In the genomic region with DNA sequence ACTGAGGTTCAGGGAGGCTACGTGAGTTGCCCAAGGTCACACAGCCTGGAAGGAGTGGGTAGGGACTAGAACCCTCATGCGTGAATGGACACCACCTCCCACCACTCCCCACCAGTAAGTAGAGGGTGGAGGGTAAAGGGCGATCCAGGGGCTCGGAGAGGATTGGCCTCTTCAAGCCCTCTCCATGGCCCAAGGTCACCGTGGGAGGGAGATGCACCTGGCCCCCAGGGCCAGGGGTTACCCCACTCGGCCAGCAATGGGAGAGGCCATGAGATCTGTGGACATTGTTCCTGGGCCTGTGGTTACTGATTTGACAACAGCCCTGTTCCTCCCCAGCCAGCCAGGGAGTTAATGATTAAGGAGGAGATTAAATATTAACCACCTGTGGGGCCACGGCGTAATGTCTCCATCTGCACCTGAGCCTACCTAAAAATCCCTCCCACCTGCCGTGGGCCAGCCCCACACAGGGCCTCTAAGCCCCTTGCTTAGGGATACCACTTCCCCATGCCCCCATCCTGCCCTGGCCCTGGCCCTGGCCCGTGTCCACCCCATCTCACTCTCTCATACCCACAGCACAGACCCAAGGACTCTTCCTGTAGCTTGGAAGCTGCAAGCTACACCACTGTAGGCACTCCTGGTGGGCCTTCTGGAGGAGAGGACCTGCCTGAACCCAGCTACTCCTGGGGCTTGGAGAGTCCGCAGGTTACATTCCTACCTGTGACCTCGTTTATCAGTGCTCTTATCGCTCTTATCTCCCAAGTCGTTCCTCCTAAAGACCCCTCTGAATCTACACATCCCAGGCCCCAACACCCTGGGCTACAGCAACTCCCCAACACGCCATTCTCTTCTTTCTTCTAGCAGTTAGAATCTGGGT, we compare ENCODE assay signal across 9 cellular contexts. TPM values are rescaled to one million over a fixed set of nuclear protein-coding genes. Genes with fewer than 3 reads are reported as not detected.
A peak's percentile ranks its signal among the peaks of the same experiment; 100 is the strongest.
DNase-seq lines count a peak whose midpoint lies in the region; ATAC-seq and TF ChIP-seq lines count a peak whose summit lies in the region.
"Had no signal": no experiment of that assay in that cellular context is flagged by ENCODE, and none has a peak within 500 bp of the region (broad histone marks: within the 10 kb centered on the region; RNA-seq: fewer than 3 reads in every experiment).

No MANE protein-coding gene starts in this region.

- peak overlapping the region; percentile 71 for H3K27ac ChIP-seq in VCaP

- no peak for DNase-seq in natural killer cell
- no peak for DNase-seq in cortex of kidney (lab: John Stamatoyannopoulos, UW)
- DNase-seq in GM19240 (ENCODE audit: insufficient read length, low spot score) = no peak
- no peak for DNase-seq in MCF 10A (ENCODE audit: unreplicated experiment)
- DNase-seq in HEK293T (ENCODE audit: extremely low spot score) = no peak
- DNase-seq: hippocampal formation had no signal

- peaks cover 38 to 67% of the 10 kb centered on the region in 2 donors for H3K4me1 Mint-ChIP-seq in natural killer cell
- H3K4me1 Mint-ChIP-seq in MCF 10A (ENCODE audit: insufficient read depth, unreplicated experiment) = peaks cover 8% of the 10 kb centered on the region

- intact Hi-C loops in natural killer cell (cut with micrococcal nuclease) (loop anchor here (2.0 kb wide), 1 partner anchor 57 kb away; no protein-coding TSS in a partner anchor), MCF 10A (cut with micrococcal nuclease) (no loop called here)

- H3K4me3 Mint-ChIP-seq in natural killer cell (peak overlapping the region; percentile 90), MCF 10A (ENCODE audit: unreplicated experiment) (no peak overlapping the region)

- no peak for TF ChIP-seq CTCF in VCaP (conservative IDR thresholded peaks at IDR 0.05)
- TF ChIP-seq CTCF in natural killer cell (IDR thresholded peaks at IDR 0.05) = no peak
- TF ChIP-seq CTCF in MCF 10A (IDR thresholded peaks at IDR 0.05; ENCODE audit: unreplicated experiment) = no peak

- H3K36me3 Mint-ChIP-seq in natural killer cell = no peaks in the 10 kb centered on the region
- H3K36me3 Mint-ChIP-seq in MCF 10A (ENCODE audit: insufficient read depth, unreplicated experiment) = no peaks in the 10 kb centered on the region

- BruUV-seq in MCF 10A (replicated peaks; lab: Mats Ljungman, UMichigan) = no TSS peak

- H3K9me3 Mint-ChIP-seq in natural killer cell (peaks cover 0 to 2% of the 10 kb centered on the region in 2 donors), MCF 10A (ENCODE audit: unreplicated experiment) (no peaks in the 10 kb centered on the region)

- H3K27ac Mint-ChIP-seq in natural killer cell (peak overlapping the region; percentile 95 to 97), MCF 10A (ENCODE audit: low read depth, unreplicated experiment) (no peak overlapping the region)

- H3K27me3 Mint-ChIP-seq in natural killer cell (ENCODE audit: low read depth in 2 of 2) = no peaks in the 10 kb centered on the region
- no peaks in the 10 kb centered on the region for H3K27me3 Mint-ChIP-seq in MCF 10A (ENCODE audit: insufficient read depth, unreplicated experiment)

- peak; percentile 70 for ATAC-seq in GM18517 (IDR thresholded peaks at IDR 0.05; ENCODE audit: unreplicated experiment)
- peak; percentile 30 for ATAC-seq in HG02610 (IDR thresholded peaks at IDR 0.05; ENCODE audit: unreplicated experiment)
- no peak for ATAC-seq in natural killer cell

- CTCF ChIA-PET in MCF 10A (lab: Yijun Ruan, JAX) = no interaction called here
- CTCF ChIA-PET in HEK293T (lab: Yijun Ruan, JAX) = interaction anchor here (1.0 kb wide), 1 partner anchor 24 kb away, joined by 4 read pairs; no protein-coding TSS in a partner anchor

- POLR2A ChIA-PET in MCF 10A (lab: Yijun Ruan, JAX) = interaction anchor here (0.7 to 1.5 kb wide), 2 partner anchors 10 to 28 kb away, joined by 3 to 4 read pairs; no protein-coding TSS in a partner anchor
- POLR2A ChIA-PET in HEK293T (lab: Yijun Ruan, JAX) = no interaction called here

TF ChIP-seq in HEK293T, 16 proteins besides CTCF, POLR2A, EP300 and RAD21:
- TF ChIP-seq L3MBTL2 (conservative IDR thresholded peaks at IDR 0.05) = no peak
- TF ChIP-seq FOXA1 (IDR thresholded peaks at IDR 0.05) = no peak
- no peak for TF ChIP-seq TARDBP (IDR thresholded peaks at IDR 0.05)

RNA-seq across cellular contexts. Expression of a gene that starts 32.2 kb away (rescaled TPM):
- total RNA-seq in natural killer cell = 100 to 1,000 TPM; 376 to 428 (median 418) TPM
- total RNA-seq in MCF 10A (2022) = 107 and 162 TPM in 2 replicates

Comparison
In these comparisons a context has a peak if more than half of its experiments do, and no peak if none do; other contexts are left out.
1. ATAC-seq: peak in GM18517 (single experiment) and HG02610 (single experiment); none in natural killer cell (0 of 3).